Comparison of ENCODE assay signal across 1 cellular context in the genomic region with DNA sequence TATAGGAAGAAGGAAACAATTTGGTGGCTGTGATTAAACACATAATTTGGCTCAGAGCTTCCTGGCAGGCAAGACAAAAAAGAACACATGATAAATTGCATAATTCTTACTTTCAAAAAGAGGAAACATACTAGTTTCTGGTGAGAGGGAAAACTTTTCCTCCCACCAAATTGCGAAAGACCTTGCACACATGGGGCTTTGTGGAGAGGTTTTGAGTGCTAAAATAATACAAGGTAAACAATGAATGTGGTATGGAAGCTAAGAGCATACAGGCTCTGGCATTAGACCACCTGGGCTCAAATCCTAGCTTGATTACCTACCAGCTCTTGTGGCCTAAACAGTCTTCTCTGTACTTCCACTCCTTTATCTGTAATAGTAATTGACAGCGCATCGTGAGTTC.
TF ChIP-seq lines count a peak whose summit lies in the region.

No MANE protein-coding gene starts in this region.

TF ChIP-seq in HepG2, 621 proteins besides CTCF, POLR2A, EP300 and RAD21 (continued from another document and continues in another):
- TF ChIP-seq, protein P1, sequence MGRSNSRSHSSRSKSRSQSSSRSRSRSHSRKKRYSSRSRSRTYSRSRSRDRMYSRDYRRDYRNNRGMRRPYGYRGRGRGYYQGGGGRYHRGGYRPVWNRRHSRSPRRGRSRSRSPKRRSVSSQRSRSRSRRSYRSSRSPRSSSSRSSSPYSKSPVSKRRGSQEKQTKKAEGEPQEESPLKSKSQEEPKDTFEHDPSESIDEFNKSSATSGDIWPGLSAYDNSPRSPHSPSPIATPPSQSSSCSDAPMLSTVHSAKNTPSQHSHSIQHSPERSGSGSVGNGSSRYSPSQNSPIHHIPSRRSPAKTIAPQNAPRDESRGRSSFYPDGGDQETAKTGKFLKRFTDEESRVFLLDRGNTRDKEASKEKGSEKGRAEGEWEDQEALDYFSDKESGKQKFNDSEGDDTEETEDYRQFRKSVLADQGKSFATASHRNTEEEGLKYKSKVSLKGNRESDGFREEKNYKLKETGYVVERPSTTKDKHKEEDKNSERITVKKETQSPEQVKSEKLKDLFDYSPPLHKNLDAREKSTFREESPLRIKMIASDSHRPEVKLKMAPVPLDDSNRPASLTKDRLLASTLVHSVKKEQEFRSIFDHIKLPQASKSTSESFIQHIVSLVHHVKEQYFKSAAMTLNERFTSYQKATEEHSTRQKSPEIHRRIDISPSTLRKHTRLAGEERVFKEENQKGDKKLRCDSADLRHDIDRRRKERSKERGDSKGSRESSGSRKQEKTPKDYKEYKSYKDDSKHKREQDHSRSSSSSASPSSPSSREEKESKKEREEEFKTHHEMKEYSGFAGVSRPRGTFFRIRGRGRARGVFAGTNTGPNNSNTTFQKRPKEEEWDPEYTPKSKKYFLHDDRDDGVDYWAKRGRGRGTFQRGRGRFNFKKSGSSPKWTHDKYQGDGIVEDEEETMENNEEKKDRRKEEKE (IDR thresholded peaks at IDR 0.05), result no peak
- TF ChIP-seq ZNF317 (CRISPR knock-in tag; IDR thresholded peaks at IDR 0.05), result no peak
- TF ChIP-seq, protein P2, sequence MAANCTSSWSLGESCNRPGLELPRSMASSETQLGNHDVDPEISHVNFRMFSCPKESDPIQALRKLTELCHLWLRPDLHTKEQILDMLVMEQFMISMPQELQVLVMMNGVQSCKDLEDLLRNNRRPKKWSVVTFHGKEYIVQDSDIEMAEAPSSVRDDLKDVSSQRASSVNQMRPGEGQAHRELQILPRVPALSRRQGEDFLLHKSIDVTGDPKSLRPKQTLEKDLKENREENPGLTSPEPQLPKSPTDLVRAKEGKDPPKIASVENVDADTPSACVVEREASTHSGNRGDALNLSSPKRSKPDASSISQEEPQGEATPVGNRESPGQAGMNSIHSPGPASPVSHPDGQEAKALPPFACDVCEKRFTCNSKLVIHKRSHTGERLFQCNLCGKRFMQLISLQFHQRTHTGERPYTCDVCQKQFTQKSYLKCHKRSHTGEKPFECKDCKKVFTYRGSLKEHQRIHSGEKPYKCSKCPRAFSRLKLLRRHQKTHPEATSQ (CRISPR knock-in tag; IDR thresholded peaks at IDR 0.05; ENCODE audit: borderline replicate concordance), result no peak
- TF ChIP-seq SAFB2 (CRISPR knock-in tag; IDR thresholded peaks at IDR 0.05; ENCODE audit: borderline replicate concordance, low read depth), result no peak
- no peak for TF ChIP-seq ZSCAN29 (CRISPR knock-in tag; conservative IDR thresholded peaks at IDR 0.05)
- no peak for TF ChIP-seq ONECUT2 (CRISPR knock-in tag; IDR thresholded peaks at IDR 0.05)
- TF ChIP-seq ATAD3A (CRISPR knock-in tag; IDR thresholded peaks at IDR 0.05), result no peak
- TF ChIP-seq ZSCAN25 (CRISPR knock-in tag; IDR thresholded peaks at IDR 0.05), result no peak
- no peak for TF ChIP-seq FOXK1 (CRISPR knock-in tag; IDR thresholded peaks at IDR 0.05; ENCODE audit: borderline replicate concordance, low read depth)
- TF ChIP-seq, protein P3, sequence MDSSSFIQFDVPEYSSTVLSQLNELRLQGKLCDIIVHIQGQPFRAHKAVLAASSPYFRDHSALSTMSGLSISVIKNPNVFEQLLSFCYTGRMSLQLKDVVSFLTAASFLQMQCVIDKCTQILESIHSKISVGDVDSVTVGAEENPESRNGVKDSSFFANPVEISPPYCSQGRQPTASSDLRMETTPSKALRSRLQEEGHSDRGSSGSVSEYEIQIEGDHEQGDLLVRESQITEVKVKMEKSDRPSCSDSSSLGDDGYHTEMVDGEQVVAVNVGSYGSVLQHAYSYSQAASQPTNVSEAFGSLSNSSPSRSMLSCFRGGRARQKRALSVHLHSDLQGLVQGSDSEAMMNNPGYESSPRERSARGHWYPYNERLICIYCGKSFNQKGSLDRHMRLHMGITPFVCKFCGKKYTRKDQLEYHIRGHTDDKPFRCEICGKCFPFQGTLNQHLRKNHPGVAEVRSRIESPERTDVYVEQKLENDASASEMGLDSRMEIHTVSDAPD (CRISPR knock-in tag; IDR thresholded peaks at IDR 0.05), result no peak
- TF ChIP-seq, protein P4, sequence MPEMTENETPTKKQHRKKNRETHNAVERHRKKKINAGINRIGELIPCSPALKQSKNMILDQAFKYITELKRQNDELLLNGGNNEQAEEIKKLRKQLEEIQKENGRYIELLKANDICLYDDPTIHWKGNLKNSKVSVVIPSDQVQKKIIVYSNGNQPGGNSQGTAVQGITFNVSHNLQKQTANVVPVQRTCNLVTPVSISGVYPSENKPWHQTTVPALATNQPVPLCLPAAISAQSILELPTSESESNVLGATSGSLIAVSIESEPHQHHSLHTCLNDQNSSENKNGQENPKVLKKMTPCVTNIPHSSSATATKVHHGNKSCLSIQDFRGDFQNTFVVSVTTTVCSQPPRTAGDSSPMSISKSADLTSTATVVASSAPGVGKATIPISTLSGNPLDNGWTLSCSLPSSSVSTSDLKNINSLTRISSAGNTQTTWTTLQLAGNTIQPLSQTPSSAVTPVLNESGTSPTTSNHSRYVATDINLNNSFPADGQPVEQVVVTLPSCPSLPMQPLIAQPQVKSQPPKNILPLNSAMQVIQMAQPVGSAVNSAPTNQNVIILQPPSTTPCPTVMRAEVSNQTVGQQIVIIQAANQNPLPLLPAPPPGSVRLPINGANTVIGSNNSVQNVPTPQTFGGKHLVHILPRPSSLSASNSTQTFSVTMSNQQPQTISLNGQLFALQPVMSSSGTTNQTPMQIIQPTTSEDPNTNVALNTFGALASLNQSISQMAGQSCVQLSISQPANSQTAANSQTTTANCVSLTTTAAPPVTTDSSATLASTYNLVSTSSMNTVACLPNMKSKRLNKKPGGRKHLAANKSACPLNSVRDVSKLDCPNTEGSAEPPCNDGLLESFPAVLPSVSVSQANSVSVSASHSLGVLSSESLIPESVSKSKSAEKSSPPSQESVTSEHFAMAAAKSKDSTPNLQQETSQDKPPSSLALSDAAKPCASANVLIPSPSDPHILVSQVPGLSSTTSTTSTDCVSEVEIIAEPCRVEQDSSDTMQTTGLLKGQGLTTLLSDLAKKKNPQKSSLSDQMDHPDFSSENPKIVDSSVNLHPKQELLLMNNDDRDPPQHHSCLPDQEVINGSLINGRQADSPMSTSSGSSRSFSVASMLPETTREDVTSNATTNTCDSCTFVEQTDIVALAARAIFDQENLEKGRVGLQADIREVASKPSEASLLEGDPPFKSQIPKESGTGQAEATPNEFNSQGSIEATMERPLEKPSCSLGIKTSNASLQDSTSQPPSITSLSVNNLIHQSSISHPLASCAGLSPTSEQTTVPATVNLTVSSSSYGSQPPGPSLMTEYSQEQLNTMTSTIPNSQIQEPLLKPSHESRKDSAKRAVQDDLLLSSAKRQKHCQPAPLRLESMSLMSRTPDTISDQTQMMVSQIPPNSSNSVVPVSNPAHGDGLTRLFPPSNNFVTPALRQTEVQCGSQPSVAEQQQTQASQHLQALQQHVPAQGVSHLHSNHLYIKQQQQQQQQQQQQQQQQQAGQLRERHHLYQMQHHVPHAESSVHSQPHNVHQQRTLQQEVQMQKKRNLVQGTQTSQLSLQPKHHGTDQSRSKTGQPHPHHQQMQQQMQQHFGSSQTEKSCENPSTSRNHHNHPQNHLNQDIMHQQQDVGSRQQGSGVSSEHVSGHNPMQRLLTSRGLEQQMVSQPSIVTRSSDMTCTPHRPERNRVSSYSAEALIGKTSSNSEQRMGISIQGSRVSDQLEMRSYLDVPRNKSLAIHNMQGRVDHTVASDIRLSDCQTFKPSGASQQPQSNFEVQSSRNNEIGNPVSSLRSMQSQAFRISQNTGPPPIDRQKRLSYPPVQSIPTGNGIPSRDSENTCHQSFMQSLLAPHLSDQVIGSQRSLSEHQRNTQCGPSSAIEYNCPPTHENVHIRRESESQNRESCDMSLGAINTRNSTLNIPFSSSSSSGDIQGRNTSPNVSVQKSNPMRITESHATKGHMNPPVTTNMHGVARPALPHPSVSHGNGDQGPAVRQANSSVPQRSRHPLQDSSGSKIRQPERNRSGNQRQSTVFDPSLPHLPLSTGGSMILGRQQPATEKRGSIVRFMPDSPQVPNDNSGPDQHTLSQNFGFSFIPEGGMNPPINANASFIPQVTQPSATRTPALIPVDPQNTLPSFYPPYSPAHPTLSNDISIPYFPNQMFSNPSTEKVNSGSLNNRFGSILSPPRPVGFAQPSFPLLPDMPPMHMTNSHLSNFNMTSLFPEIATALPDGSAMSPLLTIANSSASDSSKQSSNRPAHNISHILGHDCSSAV (CRISPR knock-in tag; IDR thresholded peaks at IDR 0.05; ENCODE audit: borderline replicate concordance), result no peak
- TF ChIP-seq KAT8 (CRISPR knock-in tag; IDR thresholded peaks at IDR 0.05), result peak; percentile 50
- TF ChIP-seq FOXK2 (IDR thresholded peaks at IDR 0.05), result no peak
- TF ChIP-seq, protein P5, sequence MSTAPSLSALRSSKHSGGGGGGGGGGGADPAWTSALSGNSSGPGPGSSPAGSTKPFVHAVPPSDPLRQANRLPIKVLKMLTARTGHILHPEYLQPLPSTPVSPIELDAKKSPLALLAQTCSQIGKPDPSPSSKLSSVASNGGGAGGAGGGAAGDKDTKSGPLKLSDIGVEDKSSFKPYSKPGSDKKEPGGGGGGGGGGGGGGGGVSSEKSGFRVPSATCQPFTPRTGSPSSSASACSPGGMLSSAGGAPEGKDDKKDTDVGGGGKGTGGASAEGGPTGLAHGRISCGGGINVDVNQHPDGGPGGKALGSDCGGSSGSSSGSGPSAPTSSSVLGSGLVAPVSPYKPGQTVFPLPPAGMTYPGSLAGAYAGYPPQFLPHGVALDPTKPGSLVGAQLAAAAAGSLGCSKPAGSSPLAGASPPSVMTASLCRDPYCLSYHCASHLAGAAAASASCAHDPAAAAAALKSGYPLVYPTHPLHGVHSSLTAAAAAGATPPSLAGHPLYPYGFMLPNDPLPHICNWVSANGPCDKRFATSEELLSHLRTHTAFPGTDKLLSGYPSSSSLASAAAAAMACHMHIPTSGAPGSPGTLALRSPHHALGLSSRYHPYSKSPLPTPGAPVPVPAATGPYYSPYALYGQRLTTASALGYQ (CRISPR knock-in tag; IDR thresholded peaks at IDR 0.05), result no peak
- no peak for TF ChIP-seq ZIK1 (CRISPR knock-in tag; IDR thresholded peaks at IDR 0.05; ENCODE audit: borderline replicate concordance, low read depth)
- TF ChIP-seq ATRX (CRISPR knock-in tag; IDR thresholded peaks at IDR 0.05; ENCODE audit: borderline replicate concordance), result no peak
- TF ChIP-seq SSRP1 (CRISPR knock-in tag; IDR thresholded peaks at IDR 0.05), result no peak
- 0 out of 2 replicates have a peak, but pooled peaks have one; percentile 22 for TF ChIP-seq MIER2 (CRISPR knock-in tag; IDR thresholded peaks at IDR 0.05)
- no peak for TF ChIP-seq ZNF660 (CRISPR knock-in tag; IDR thresholded peaks at IDR 0.05; ENCODE audit: borderline replicate concordance, low read depth)
- TF ChIP-seq, protein P6, sequence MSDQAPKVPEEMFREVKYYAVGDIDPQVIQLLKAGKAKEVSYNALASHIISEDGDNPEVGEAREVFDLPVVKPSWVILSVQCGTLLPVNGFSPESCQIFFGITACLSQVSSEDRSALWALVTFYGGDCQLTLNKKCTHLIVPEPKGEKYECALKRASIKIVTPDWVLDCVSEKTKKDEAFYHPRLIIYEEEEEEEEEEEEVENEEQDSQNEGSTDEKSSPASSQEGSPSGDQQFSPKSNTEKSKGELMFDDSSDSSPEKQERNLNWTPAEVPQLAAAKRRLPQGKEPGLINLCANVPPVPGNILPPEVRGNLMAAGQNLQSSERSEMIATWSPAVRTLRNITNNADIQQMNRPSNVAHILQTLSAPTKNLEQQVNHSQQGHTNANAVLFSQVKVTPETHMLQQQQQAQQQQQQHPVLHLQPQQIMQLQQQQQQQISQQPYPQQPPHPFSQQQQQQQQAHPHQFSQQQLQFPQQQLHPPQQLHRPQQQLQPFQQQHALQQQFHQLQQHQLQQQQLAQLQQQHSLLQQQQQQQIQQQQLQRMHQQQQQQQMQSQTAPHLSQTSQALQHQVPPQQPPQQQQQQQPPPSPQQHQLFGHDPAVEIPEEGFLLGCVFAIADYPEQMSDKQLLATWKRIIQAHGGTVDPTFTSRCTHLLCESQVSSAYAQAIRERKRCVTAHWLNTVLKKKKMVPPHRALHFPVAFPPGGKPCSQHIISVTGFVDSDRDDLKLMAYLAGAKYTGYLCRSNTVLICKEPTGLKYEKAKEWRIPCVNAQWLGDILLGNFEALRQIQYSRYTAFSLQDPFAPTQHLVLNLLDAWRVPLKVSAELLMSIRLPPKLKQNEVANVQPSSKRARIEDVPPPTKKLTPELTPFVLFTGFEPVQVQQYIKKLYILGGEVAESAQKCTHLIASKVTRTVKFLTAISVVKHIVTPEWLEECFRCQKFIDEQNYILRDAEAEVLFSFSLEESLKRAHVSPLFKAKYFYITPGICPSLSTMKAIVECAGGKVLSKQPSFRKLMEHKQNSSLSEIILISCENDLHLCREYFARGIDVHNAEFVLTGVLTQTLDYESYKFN (CRISPR knock-in tag; conservative IDR thresholded peaks at IDR 0.05), result peak; percentile 58
- TF ChIP-seq ZKSCAN8 (CRISPR knock-in tag; IDR thresholded peaks at IDR 0.05; ENCODE audit: borderline replicate concordance), result no peak
- TF ChIP-seq ERF (CRISPR knock-in tag; IDR thresholded peaks at IDR 0.05), result peak; percentile 72
- TF ChIP-seq ZNF749 (CRISPR knock-in tag; IDR thresholded peaks at IDR 0.05; ENCODE audit: borderline replicate concordance), result peak; percentile 31; the same call in 1 of the 2 replicates
- no peak for TF ChIP-seq MTA1 (CRISPR knock-in tag; IDR thresholded peaks at IDR 0.05; ENCODE audit: borderline replicate concordance)
- TF ChIP-seq ZNF713 (CRISPR knock-in tag; IDR thresholded peaks at IDR 0.05), result no peak
- no peak for TF ChIP-seq SIN3A (IDR thresholded peaks at IDR 0.05; ENCODE audit: borderline replicate concordance, low read depth, low read length)
- TF ChIP-seq, protein P7, sequence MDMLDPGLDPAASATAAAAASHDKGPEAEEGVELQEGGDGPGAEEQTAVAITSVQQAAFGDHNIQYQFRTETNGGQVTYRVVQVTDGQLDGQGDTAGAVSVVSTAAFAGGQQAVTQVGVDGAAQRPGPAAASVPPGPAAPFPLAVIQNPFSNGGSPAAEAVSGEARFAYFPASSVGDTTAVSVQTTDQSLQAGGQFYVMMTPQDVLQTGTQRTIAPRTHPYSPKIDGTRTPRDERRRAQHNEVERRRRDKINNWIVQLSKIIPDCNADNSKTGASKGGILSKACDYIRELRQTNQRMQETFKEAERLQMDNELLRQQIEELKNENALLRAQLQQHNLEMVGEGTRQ (IDR thresholded peaks at IDR 0.05; ENCODE audit: low read depth, low read length), result no peak
- TF ChIP-seq, protein P7 (CRISPR knock-in tag; IDR thresholded peaks at IDR 0.05; ENCODE audit: borderline replicate concordance), result no peak
- peak; percentile 30; the same call in 1 of the 2 replicates for TF ChIP-seq HNF4A (CRISPR knock-in tag; IDR thresholded peaks at IDR 0.05)
